In the genomic region with DNA sequence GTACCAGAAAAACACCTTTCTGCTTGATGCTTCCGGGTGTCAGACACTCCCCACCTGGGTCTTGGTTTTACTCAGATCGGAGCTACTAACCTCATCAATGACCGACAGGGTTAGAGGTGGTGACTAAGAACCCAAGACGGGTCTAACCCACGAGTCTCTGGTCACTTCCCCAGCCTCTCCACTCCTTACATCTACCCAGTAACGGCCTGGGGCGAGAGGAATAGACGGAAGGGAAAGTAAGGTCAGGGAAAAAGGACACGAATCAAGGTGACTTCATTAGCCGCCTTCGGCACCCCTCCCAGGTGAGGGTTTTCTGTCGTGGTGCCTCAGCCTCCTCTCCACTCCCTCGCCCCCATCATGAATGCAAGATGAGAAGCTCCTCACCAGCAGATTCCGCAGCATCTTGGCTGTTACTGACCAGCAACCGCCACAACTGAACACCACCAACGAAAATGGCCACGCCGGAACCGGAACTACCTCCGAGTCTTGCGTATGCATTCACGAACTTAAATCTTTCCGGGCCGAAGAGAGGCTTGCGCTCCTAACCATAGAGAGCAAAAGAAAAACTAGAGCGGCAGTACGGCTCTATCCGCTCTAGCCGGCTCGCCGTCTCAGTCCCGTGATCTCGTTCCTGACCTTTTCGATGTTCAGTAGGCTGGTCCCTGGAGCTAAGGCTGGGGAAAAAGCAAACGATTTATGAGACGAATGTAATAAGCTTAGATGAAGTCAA, we compare ENCODE assay signal across 8 cellular contexts. TPM values are rescaled to one million over a fixed set of nuclear protein-coding genes. Genes with fewer than 3 reads are reported as not detected.
DNase-seq lines count a peak whose midpoint lies in the region; ATAC-seq and TF ChIP-seq lines count a peak whose summit lies in the region.

A gene with protein sequence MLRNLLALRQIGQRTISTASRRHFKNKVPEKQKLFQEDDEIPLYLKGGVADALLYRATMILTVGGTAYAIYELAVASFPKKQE (minus strand): TSS at position 469 of the 730 bp plus-strand sequence. CDS start 67 bp downstream, at position 402.

- H3K36me3 ChIP-seq in prostate gland (peaks cover 0 to 3% of the 10 kb centered on the region in 2 donors), urinary bladder (ENCODE audit: insufficient read depth) (peaks cover 4% of the 10 kb centered on the region)

- TF ChIP-seq CTCF in prostate gland (IDR thresholded peaks at IDR 0.05) = no peak

- WGBS in prostate gland = under 1% methylated on average over 36 of the region's 36 CpGs
- under 1% methylated on average over 36 of the region's 36 CpGs for WGBS in urinary bladder

- ATAC-seq in GM18499 (IDR thresholded peaks at IDR 0.05; ENCODE audit: insufficient read depth, unreplicated experiment) (peak; percentile 93), HG02943 (IDR thresholded peaks at IDR 0.05; ENCODE audit: low read depth, unreplicated experiment) (peak; percentile 95), left ventricle myocardium superior (peak; percentile 98)

- H3K4me3 ChIP-seq in prostate gland (peak within 1 kb of the TSS; percentile 78), urinary bladder (ENCODE audit: low read depth, low read length) (peak within 1 kb of the TSS; percentile 70)

- no peaks in the 10 kb centered on the region for H3K9me3 ChIP-seq in prostate gland

- peak; percentile 95 for DNase-seq in NCI-H187 treated with DMSO at 0.1 percent for 48 hours (lab: John Stamatoyannopoulos, UW)
- peak; percentile 51 to 97 (median 90) for DNase-seq in anterior cingulate cortex (lab: John Stamatoyannopoulos, UW)
- DNase-seq in left ventricle myocardium superior = peak; percentile 90
- DNase-seq in prostate gland (ENCODE audit: low spot score) = peak; percentile 94

- TF ChIP-seq POLR2A in prostate gland (IDR thresholded peaks at IDR 0.05) = peak; percentile 66

- H3K27ac ChIP-seq in prostate gland (peak within 1 kb of the TSS; percentile 93 to 95), urinary bladder (ENCODE audit: low read depth) (peak within 1 kb of the TSS; percentile 85)

- H3K4me1 ChIP-seq in prostate gland (replicated peaks) = peaks cover 2% of the 10 kb centered on the region
- no peaks in the 10 kb centered on the region for H3K4me1 ChIP-seq in urinary bladder (ENCODE audit: insufficient read depth)

- intact Hi-C loops in T-helper 2 cell treated with Interferon-gamma antibody and Interleukin-4, amounts not matched to agents 100 ng/mL and 5 ng/mL, for 36 hours (cut with micrococcal nuclease) = loop anchor here (1.0 to 5.0 kb wide), 5 partner anchors 41 to 1721 kb away; a partner anchor contains a TSS
- intact Hi-C loops in left ventricle myocardium superior (cut with micrococcal nuclease) = no loop called here
- intact Hi-C loops in prostate gland (cut with DNase I) = loop anchor here (5.0 kb wide), 1 partner anchor 1721 kb away; a partner anchor contains a TSS

- no peaks in the 10 kb centered on the region for H3K27me3 ChIP-seq in prostate gland (replicated peaks; ENCODE audit: insufficient read depth)

RNA-seq across cellular contexts. Expression of the gene that starts here (rescaled TPM):
- 422 and 428 TPM in 2 replicates for total RNA-seq in T-helper 2 cell treated with Interferon-gamma antibody and Interleukin-4, amounts not matched to agents 100 ng/mL and 5 ng/mL, for 36 hours
- total RNA-seq in left ventricle myocardium superior (911 TPM), prostate gland (100 to 1,000 TPM; 136 to 724 TPM), urinary bladder (137 TPM)
- polyA plus RNA-seq in urinary bladder = 322 TPM

Comparison
In these comparisons a context has a peak if more than half of its experiments do, and no peak if none do; other contexts are left out.
1. Peak in every context shown above with its lines: DNase-seq, ATAC-seq, H3K4me3 ChIP-seq and H3K27ac ChIP-seq.